Comparison of ENCODE assay signal across 1 cellular context in the genomic region with DNA sequence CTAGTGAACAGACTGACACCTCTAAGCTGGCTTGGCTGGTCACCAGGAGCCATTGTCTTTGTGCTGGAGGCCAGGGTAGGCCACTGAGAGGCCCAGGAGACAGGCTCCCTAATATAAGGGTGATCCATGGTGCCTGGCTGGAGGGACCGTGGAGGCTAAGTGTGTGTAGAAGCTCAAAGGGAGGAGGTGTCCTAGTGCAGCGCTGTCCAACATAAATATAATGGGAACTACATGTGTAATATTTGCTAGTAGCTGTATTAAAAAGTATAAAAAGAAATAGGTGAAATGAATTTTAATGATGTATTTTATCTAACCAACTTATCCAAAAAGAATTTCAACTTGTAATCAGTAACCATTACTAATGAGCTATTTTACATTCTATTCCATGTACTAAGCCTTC.
TF ChIP-seq lines count a peak whose summit lies in the region.

No MANE protein-coding gene starts in this region.

TF ChIP-seq in GM23338, 12 proteins besides CTCF, POLR2A, EP300 and RAD21 (continued from another document):
- TF ChIP-seq JUNB (IDR thresholded peaks at IDR 0.05; ENCODE audit: unreplicated experiment) (no peak), POLR2AphosphoS5 (IDR thresholded peaks at IDR 0.05; ENCODE audit: low read depth) (no peak)
